In the genomic region with DNA sequence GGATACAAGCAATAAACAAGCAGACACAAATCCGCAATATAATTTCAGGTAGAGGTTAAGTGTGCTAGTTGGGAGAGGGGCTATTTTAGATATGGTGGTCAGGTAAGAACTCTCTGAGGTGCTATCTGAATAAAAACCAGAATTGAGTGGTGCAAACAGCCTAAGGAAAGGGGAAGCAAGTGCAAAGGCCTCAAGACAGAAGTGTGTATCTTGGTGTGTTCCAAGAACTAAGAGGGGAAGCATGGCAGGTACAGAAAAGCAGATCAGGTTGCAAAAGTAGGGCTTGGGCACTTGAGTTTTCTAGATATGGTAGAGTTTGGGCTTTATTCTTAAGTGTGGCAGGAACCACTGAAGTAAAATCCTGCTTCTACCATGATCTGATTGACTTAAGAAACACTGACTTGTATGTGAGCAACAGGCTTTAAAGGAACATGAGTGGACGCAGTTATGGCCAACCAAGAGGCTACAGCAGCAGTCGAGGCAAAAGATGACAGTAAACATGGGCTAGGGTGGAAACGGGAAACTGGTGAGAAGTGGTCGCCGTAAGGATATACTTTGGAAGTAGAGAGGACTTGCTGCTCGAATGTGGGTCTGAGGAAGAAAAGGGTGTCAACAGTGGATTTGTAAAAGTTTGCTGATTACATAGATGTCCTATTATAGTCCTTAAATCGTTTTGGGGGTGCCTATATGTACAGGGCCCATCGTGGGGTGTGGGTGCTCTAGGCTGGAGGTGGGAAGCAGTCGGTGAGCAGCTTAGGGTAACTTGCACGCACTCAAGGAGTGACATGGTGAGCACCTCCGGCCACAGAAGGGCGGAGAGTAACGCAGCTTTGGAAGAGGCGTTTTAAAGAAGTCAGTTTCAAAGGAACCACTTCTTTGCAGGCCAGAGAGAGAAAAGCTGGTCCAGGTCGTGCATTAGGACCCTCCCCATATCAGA, we compare ENCODE assay signal across 8 cellular contexts. TPM values are rescaled to one million over a fixed set of nuclear protein-coding genes. Genes with fewer than 3 reads are reported as not detected.
DNase-seq lines count a peak whose midpoint lies in the region; ATAC-seq and TF ChIP-seq lines count a peak whose summit lies in the region.

No MANE protein-coding gene starts in this region.

- peak; percentile 18 for DNase-seq in activated T-cell treated with anti-CD3 and anti-CD28 coated beads for 1 hour (ENCODE audit: low read depth)
- no peak for DNase-seq in activated T-cell treated with anti-CD3 and anti-CD28 coated beads for 4 hours
- DNase-seq in NOMO-1 (lab: John Stamatoyannopoulos, UW; ENCODE audit: unreplicated experiment in 2 of 2) = peak; percentile 51 to 59
- peak; percentile 52 for DNase-seq in activated naive CD4-positive, alpha-beta T cell treated with anti-CD3 and anti-CD28 coated beads, Interleukin-2, amount 10 ng/mL, durations not matched to agents 7 days and 5 days
- DNase-seq in heart right ventricle = no peak
- DNase-seq in retinal pigment epithelial cell (ENCODE audit: low read depth) = no peak
- DNase-seq in SW 1271 (lab: John Stamatoyannopoulos, UW) = no peak

- H3K36me3 ChIP-seq in heart right ventricle = peaks cover 0 to 36% (median 12%) of the 10 kb centered on the region in 9 donors

- peak overlapping the region in 9 of 10 donors; percentile 67 to 95 (median 85) for H3K27ac ChIP-seq in heart right ventricle

- H3K4me3 Mint-ChIP-seq in activated naive CD4-positive, alpha-beta T cell treated with anti-CD3 and anti-CD28 coated beads, Interleukin-2, amount 10 ng/mL, durations not matched to agents 7 days and 5 days = peak overlapping the region; percentile 95

- CTCF ChIA-PET in activated naive CD4-positive, alpha-beta T cell treated with anti-CD3 and anti-CD28 coated beads, Interleukin-2, amount 10 ng/mL, durations not matched to agents 7 days and 5 days (lab: Charles Lee) = interaction anchor here (0.8 to 2.1 kb wide), 6 partner anchors 10 to 160 kb away, joined by 3 to 12 read pairs (median 6); no protein-coding TSS in a partner anchor

- H3K27ac Mint-ChIP-seq in activated naive CD4-positive, alpha-beta T cell treated with anti-CD3 and anti-CD28 coated beads, Interleukin-2, amount 10 ng/mL, durations not matched to agents 7 days and 5 days = peak overlapping the region; percentile 92

- ATAC-seq in HG02798 (IDR thresholded peaks at IDR 0.05; ENCODE audit: poor library complexity, unreplicated experiment) (peak; percentile 55), heart right ventricle (peak; percentile 31 to 72 (median 70))

- peaks cover 23% of the 10 kb centered on the region for H3K36me3 Mint-ChIP-seq in activated naive CD4-positive, alpha-beta T cell treated with anti-CD3 and anti-CD28 coated beads, Interleukin-2, amount 10 ng/mL, durations not matched to agents 7 days and 5 days

- 8 to 9% methylated on average over 16 of the region's 16 CpGs for WGBS in heart right ventricle, 2 donors

- H3K9me3 Mint-ChIP-seq in activated naive CD4-positive, alpha-beta T cell treated with anti-CD3 and anti-CD28 coated beads, Interleukin-2, amount 10 ng/mL, durations not matched to agents 7 days and 5 days = no peaks in the 10 kb centered on the region

- H3K4me3 ChIP-seq in heart right ventricle (peak overlapping the region; percentile 26 to 98 (median 90)), retinal pigment epithelial cell (ENCODE audit: low read length) (peak overlapping the region; percentile 99)

- H3K27me3 ChIP-seq in heart right ventricle = no peaks in the 10 kb centered on the region

- intact Hi-C loops in heart right ventricle (cut with DNase I) = loop anchor here in 5 of 10 donors (2.0 to 10.0 kb wide), 4 partner anchors 43 to 50 kb away; no protein-coding TSS in a partner anchor

- no peaks in the 10 kb centered on the region for H3K27me3 Mint-ChIP-seq in activated naive CD4-positive, alpha-beta T cell treated with anti-CD3 and anti-CD28 coated beads, Interleukin-2, amount 10 ng/mL, durations not matched to agents 7 days and 5 days

- no peaks in the 10 kb centered on the region for H3K9me3 ChIP-seq in heart right ventricle

- peaks cover 44% of the 10 kb centered on the region for H3K4me1 Mint-ChIP-seq in activated naive CD4-positive, alpha-beta T cell treated with anti-CD3 and anti-CD28 coated beads, Interleukin-2, amount 10 ng/mL, durations not matched to agents 7 days and 5 days

- peaks cover 4 to 35% (median 21%) of the 10 kb centered on the region in 9 donors for H3K4me1 ChIP-seq in heart right ventricle

- TF ChIP-seq CTCF in heart right ventricle (IDR thresholded peaks at IDR 0.05) = no peak
- TF ChIP-seq CTCF in retinal pigment epithelial cell (conservative IDR thresholded peaks at IDR 0.05; ENCODE audit: low read depth, low read length) = no peak

RNA-seq across cellular contexts. Expression of a gene that starts 0.7 kb away (rescaled TPM):
- 1 to 10 TPM; 3.3 to 5.8 (median 4.5) TPM for total RNA-seq in heart right ventricle
- 1 to 10 TPM; 3.8 to 7.3 TPM for polyA plus RNA-seq in heart right ventricle

RNA-seq across cellular contexts. Expression of a gene that starts 6.4 kb away (rescaled TPM):
- 1 to 10 TPM; 2.1 to 5.2 (median 3.2) TPM for total RNA-seq in heart right ventricle
- polyA plus RNA-seq in heart right ventricle = 1 to 10 TPM; 1.5 TPM

Comparison
In these comparisons a context has a peak if more than half of its experiments do, and no peak if none do; other contexts are left out.
1. DNase-seq: peak in activated T-cell treated with anti-CD3 and anti-CD28 coated beads for 1 hour (single experiment), NOMO-1 (2 of 2) and activated naive CD4-positive, alpha-beta T cell treated with anti-CD3 and anti-CD28 coated beads, Interleukin-2, amount 10 ng/mL, durations not matched to agents 7 days and 5 days (single experiment); none in activated T-cell treated with anti-CD3 and anti-CD28 coated beads for 4 hours (single experiment), heart right ventricle (0 of 2), retinal pigment epithelial cell (single experiment) and SW 1271 (0 of 2).